Comparison of ENCODE assay signal across 9 cellular contexts in genomic region chr7:73301108-73301507, GRCh38. TPM values are rescaled to one million over a fixed set of nuclear protein-coding genes. Genes with fewer than 3 reads are reported as not detected.
"Had no signal": no experiment of that assay in that cellular context is flagged by ENCODE, and none has a peak within 500 bp of the region (broad histone marks: within the 10 kb centered on the region; RNA-seq: fewer than 3 reads in every experiment).

No MANE protein-coding gene starts in this region.

RNA-seq across cellular contexts. Expression of gene TRIM50, which starts 26.8 kb away (rescaled TPM):
- total RNA-seq: activated CD4-positive, alpha-beta T cell treated with anti-CD3 and anti-CD28 coated beads, Interleukin-2, amount 10 ng/mL, durations not matched to agents 7 days and 5 days; activated CD8-positive, alpha-beta T cell treated with anti-CD3 and anti-CD28 coated beads for 36 hours; cardiac septum; mononuclear cell; T-cell; ureter had no signal

RNA-seq across cellular contexts. Expression of gene FKBP6, which starts 26.9 kb away (rescaled TPM):
- total RNA-seq: activated CD4-positive, alpha-beta T cell treated with anti-CD3 and anti-CD28 coated beads, Interleukin-2, amount 10 ng/mL, durations not matched to agents 7 days and 5 days; activated CD8-positive, alpha-beta T cell treated with anti-CD3 and anti-CD28 coated beads for 36 hours; cardiac septum; mononuclear cell; occipital lobe; posterior vena cava; subcutaneous adipose tissue; T-cell; ureter had no signal
